1 cellular context compared by ENCODE assay signal in genomic region chr11:61187505-61188130, GRCh38.
TF ChIP-seq lines count a peak whose summit lies in the region.

No MANE protein-coding gene starts in this region.

TF ChIP-seq in K562, 482 proteins besides CTCF, POLR2A, EP300 and RAD21:
- TF ChIP-seq CREM (IDR thresholded peaks at IDR 0.05; ENCODE audit: low read depth) (0 out of 2 replicates have a peak, but pooled peaks have one; percentile 27), STAG1 (CRISPR knock-in tag; IDR thresholded peaks at IDR 0.05; ENCODE audit: borderline replicate concordance) (peak; percentile 71; the same call in 1 of the 2 replicates), ZNF354B (CRISPR knock-in tag; IDR thresholded peaks at IDR 0.05) (no peak), NCOA2 (IDR thresholded peaks at IDR 0.05; ENCODE audit: partially characterized antibody in 2 of 2) (no peak), KLF16 (IDR thresholded peaks at IDR 0.05) (peak; percentile 49), ZMIZ1 (IDR thresholded peaks at IDR 0.05; ENCODE audit: low read depth in 2 of 2, low read length in 2 of 2) (peak in 1 of 2 experiments; percentile 17; a peak in 1 of 4 replicates), ZNF217 (CRISPR knock-in tag; IDR thresholded peaks at IDR 0.05) (no peak), SMC3 (conservative IDR thresholded peaks at IDR 0.05; ENCODE audit: insufficient read depth, low read depth, low read length) (peak; percentile 89), RFX1 (IDR thresholded peaks at IDR 0.05) (peak; percentile 25), GABPB1 (CRISPR knock-in tag; IDR thresholded peaks at IDR 0.05) (0 out of 2 replicates have a peak, but pooled peaks have one; percentile 24)
- TF ChIP-seq, protein P1, sequence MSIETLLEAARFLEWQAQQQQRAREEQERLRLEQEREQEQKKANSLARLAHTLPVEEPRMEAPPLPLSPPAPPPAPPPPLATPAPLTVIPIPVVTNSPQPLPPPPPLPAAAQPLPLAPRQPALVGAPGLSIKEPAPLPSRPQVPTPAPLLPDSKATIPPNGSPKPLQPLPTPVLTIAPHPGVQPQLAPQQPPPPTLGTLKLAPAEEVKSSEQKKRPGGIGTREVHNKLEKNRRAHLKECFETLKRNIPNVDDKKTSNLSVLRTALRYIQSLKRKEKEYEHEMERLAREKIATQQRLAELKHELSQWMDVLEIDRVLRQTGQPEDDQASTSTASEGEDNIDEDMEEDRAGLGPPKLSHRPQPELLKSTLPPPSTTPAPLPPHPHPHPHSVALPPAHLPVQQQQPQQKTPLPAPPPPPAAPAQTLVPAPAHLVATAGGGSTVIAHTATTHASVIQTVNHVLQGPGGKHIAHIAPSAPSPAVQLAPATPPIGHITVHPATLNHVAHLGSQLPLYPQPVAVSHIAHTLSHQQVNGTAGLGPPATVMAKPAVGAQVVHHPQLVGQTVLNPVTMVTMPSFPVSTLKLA (conservative IDR thresholded peaks at IDR 0.05) = 0 out of 4 replicates have a peak, but pooled peaks of 1 of the 2 experiments have one; percentile 20
- TF ChIP-seq, protein P2, sequence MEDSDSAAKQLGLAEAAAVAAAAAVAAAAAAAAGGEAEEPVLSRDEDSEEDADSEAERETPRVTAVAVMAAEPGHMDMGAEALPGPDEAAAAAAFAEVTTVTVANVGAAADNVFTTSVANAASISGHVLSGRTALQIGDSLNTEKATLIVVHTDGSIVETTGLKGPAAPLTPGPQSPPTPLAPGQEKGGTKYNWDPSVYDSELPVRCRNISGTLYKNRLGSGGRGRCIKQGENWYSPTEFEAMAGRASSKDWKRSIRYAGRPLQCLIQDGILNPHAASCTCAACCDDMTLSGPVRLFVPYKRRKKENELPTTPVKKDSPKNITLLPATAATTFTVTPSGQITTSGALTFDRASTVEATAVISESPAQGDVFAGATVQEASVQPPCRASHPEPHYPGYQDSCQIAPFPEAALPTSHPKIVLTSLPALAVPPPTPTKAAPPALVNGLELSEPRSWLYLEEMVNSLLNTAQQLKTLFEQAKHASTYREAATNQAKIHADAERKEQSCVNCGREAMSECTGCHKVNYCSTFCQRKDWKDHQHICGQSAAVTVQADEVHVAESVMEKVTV (CRISPR knock-in tag; IDR thresholded peaks at IDR 0.05) = peak; percentile 75
